In the genomic region with DNA sequence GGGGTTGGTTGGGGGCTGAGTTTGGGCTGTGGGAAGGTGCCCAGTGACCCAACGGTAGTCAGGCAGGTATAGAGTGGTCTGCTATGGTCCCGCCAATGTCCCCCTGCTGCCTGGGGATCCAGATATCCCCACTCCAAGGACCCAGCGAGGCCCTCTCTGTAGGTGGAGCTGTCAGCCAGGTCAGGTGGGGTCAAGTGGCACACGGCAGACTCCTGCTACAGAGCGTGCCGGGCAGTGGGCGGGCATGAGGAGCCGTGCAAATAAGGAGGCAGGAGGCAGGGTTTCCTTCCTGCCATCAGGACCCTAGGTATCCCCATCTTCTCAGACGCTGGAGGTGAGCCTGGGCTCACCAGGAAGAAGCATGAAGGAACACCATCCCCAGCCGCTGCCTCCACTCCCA, we compare ENCODE assay signal across 23 cellular contexts. TPM values are rescaled to one million over a fixed set of nuclear protein-coding genes. Genes with fewer than 3 reads are reported as not detected.
A peak's percentile ranks its signal among the peaks of the same experiment; 100 is the strongest.
DNase-seq lines count a peak whose midpoint lies in the region; ATAC-seq and TF ChIP-seq lines count a peak whose summit lies in the region.
"Had no signal": no experiment of that assay in that cellular context is flagged by ENCODE, and none has a peak within 500 bp of the region (broad histone marks: within the 10 kb centered on the region; RNA-seq: fewer than 3 reads in every experiment).

No MANE protein-coding gene starts in this region.

- H3K36me3 ChIP-seq in heart right ventricle (peaks cover 0 to 9% (median 0%) of the 10 kb centered on the region in 9 donors), RWPE2 (ENCODE audit: low read depth) (no peaks in the 10 kb centered on the region)
- H3K36me3 ChIP-seq: BLaER1 treated with 17β-estradiol and CSF1 and Interleukin-3, amounts not matched to agents 10 nM and 100 nM; MG63 had no signal

- no peaks in the 10 kb centered on the region for H3K27me3 ChIP-seq in heart right ventricle
- H3K27me3 ChIP-seq in RWPE2 (ENCODE audit: insufficient read depth, poor library complexity, severe bottlenecking), result no peaks in the 10 kb centered on the region
- no peaks in the 10 kb centered on the region for H3K27me3 ChIP-seq in layer of hippocampus (ENCODE audit: control insufficient read depth, insufficient read depth, low read length)
- H3K27me3 ChIP-seq: BLaER1 treated with 17β-estradiol and CSF1 and Interleukin-3, amounts not matched to agents 10 nM and 100 nM; MG63 had no signal

- WGBS in heart right ventricle, 2 donors, result 81 to 92% methylated on average over 10 of the region's 10 CpGs

- TF ChIP-seq CTCF in heart right ventricle (IDR thresholded peaks at IDR 0.05) (no peak), RWPE2 (IDR thresholded peaks at IDR 0.05; ENCODE audit: poor library complexity, severe bottlenecking) (no peak)

- H3K27ac ChIP-seq in heart right ventricle (no peak overlapping the region), RWPE2 (ENCODE audit: poor library complexity, severe bottlenecking) (no peak overlapping the region), layer of hippocampus (ENCODE audit: low read depth, low read length) (peak overlapping the region; percentile 77)

- H3K4me3 ChIP-seq in heart right ventricle, result no peak overlapping the region
- H3K4me3 ChIP-seq in RWPE2 (ENCODE audit: severe bottlenecking), result no peak overlapping the region
- H3K4me3 ChIP-seq: BLaER1 treated with 17β-estradiol and CSF1 and Interleukin-3, amounts not matched to agents 10 nM and 100 nM; MG63 had no signal

- peaks cover 0 to 6% (median 0%) of the 10 kb centered on the region in 9 donors for H3K4me1 ChIP-seq in heart right ventricle
- peaks cover 3% of the 10 kb centered on the region for H3K4me1 ChIP-seq in RWPE2 (ENCODE audit: insufficient read depth, poor library complexity, severe bottlenecking)

- H3K9me3 ChIP-seq in heart right ventricle (no peaks in the 10 kb centered on the region), RWPE2 (ENCODE audit: severe bottlenecking) (no peaks in the 10 kb centered on the region)

- DNase-seq in Right ventricle myocardium superior (peak; percentile 10), heart right ventricle (no peak), RWPE2 (ENCODE audit: low spot score) (peak; percentile 29), T-helper 1 cell (no peak), Ammon's horn (ENCODE audit: low spot score) (no peak), OCI-M1 (lab: John Stamatoyannopoulos, UW) (no peak)
- DNase-seq: 8988T; ACHN; CD4-positive, alpha-beta T cell; HFFc6; IMR-90; KG1; MG63; NCI-H1105 treated with DMSO at 0.1 percent for 48 hours; NCI-H146; NCI-H1930; NCI-H2107; NCI-H524 treated with DMSO at 0.1 percent for 48 hours; NCI-H774; PC-3; SHP77 treated with DMSO at 0.1 percent for 48 hours had no signal

- ATAC-seq in Right ventricle myocardium superior (ENCODE audit: poor library complexity), result no peak
- no peak for ATAC-seq in heart right ventricle
- no peak for ATAC-seq in RWPE2 (ENCODE audit: low read depth)
- ATAC-seq: PC-3 had no signal

- intact Hi-C loops in Right ventricle myocardium superior (cut with DNase I), result no loop called here
- intact Hi-C loops in heart right ventricle (cut with DNase I), result no loop called here

RNA-seq across cellular contexts. Expression of gene EVI5L, which starts 14.9 kb away (rescaled TPM):
- total RNA-seq in Right ventricle myocardium superior (19.4 TPM), heart right ventricle (10 to 100 TPM; 16.8 to 26.3 (median 20.3) TPM)
- 10 to 100 TPM; 12.9 to 21.0 TPM for polyA plus RNA-seq in heart right ventricle

RNA-seq across cellular contexts. Expression of gene PRR36, which starts 29.2 kb away (rescaled TPM):
- total RNA-seq in Right ventricle myocardium superior, result 0.08 TPM
- total RNA-seq in heart right ventricle, result under 1 TPM in 1 of 10 donors, not detected in 9; 0.05 TPM
- under 1 TPM; 0.01 to 0.07 TPM for polyA plus RNA-seq in heart right ventricle
- total RNA-seq: IMR-90 had no signal

RNA-seq across cellular contexts. Expression of gene LRRC8E, which starts 43.4 kb away (rescaled TPM):
- 1.6 TPM for total RNA-seq in Right ventricle myocardium superior
- 1 to 10 TPM in 5 of 10 donors, under 1 TPM in 5; 0.33 to 3.3 (median 0.99) TPM for total RNA-seq in heart right ventricle
- 1 to 10 TPM in 1 of 2 donors, under 1 TPM in 1; 0.66 to 1.2 TPM for polyA plus RNA-seq in heart right ventricle
- total RNA-seq: CD4-positive, alpha-beta T cell had no signal

RNA-seq across cellular contexts. Expression of gene MAP2K7, which starts 58.7 kb away (rescaled TPM):
- total RNA-seq in Right ventricle myocardium superior (27.5 TPM), heart right ventricle (10 to 100 TPM; 21.3 to 32.5 (median 24.6) TPM)
- 10 to 100 TPM; 13.1 to 53.8 TPM for polyA plus RNA-seq in heart right ventricle

Comparison
In these comparisons a context has a peak if more than half of its experiments do, and no peak if none do; other contexts are left out.
1. DNase-seq: peak in Right ventricle myocardium superior (single experiment) and RWPE2 (single experiment); none in heart right ventricle (0 of 2), T-helper 1 cell (0 of 5), Ammon's horn (single experiment) and OCI-M1 (single experiment).